In the genomic region with DNA sequence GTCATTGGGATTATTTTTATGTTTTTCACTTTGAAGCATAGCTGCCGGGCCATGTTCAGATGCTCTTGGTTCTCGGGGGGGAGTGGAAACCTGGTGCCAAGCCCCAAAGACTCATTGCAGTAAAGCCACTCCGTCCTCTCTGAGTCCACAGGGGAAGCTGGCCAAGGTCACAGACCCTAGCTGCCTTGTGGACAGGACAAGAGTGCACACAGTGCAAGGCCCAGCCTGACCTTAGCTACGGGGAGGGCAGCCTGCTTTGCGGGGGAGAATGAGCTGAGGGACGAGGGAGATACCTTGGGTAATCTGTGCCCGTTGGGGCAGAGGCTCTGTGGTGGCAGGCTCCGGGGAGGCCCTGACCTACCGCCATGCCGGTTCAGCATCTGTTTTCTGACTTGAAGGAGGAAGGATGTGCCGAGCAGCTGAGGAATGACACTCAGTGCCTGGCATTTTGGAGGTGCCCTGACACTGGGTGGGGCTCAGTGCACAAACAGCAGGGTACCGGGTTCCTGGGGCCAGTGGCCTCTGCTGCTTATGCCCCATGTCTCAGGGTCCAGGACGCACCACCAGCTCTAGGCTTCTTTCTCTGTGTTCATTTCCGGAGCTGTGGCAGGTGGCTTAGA, we compare ENCODE assay signal across 15 cellular contexts.
DNase-seq lines count a peak whose midpoint lies in the region; ATAC-seq and TF ChIP-seq lines count a peak whose summit lies in the region.
"Had no signal": no experiment of that assay in that cellular context is flagged by ENCODE, and none has a peak within 500 bp of the region (broad histone marks: within the 10 kb centered on the region; RNA-seq: fewer than 3 reads in every experiment).

No MANE protein-coding gene starts in this region.

- CTCF ChIA-PET in SK-N-SH (lab: Yijun Ruan, JAX): interaction anchor here (0.8 to 4.9 kb wide), 9 partner anchors 11 to 256 kb away, joined by 3 to 31 read pairs (median 4); no protein-coding TSS in a partner anchor

- no peak for ATAC-seq in SK-N-SH treated with all-trans-retinoic acid at 6 μM for 48 hours

- H3K27me3 ChIP-seq in SK-N-SH (ENCODE audit: insufficient read depth): no peaks in the 10 kb centered on the region
- H3K27me3 ChIP-seq in muscle layer of duodenum (ENCODE audit: low read depth, low read length): no peaks in the 10 kb centered on the region
- H3K27me3 ChIP-seq in tibial artery: no peaks in the 10 kb centered on the region
- H3K27me3 ChIP-seq: SJSA1 had no signal

- H3F3A ChIP-seq in SK-N-SH (replicated peaks; ENCODE audit: insufficient read depth): peaks cover 72% of the 10 kb centered on the region

- no peak overlapping the region for H3K4me3 ChIP-seq in SK-N-SH (ENCODE audit: low read depth in 2 of 2, low read length in 1 of 2)
- no peak overlapping the region for H3K4me3 ChIP-seq in coronary artery
- H3K4me3 ChIP-seq in muscle layer of duodenum (ENCODE audit: low read depth in 1 of 2, low read length in 2 of 2): no peak overlapping the region
- no peak overlapping the region for H3K4me3 ChIP-seq in tibial artery
- H3K4me3 ChIP-seq: SJSA1 had no signal

- WGBS in SK-N-SH (ENCODE audit: low lambda C conversion rate): 92% methylated on average over 13 of the region's 14 CpGs

- no peaks in the 10 kb centered on the region for H4K20me1 ChIP-seq in SK-N-SH (ENCODE audit: insufficient read depth)

- H3K9ac ChIP-seq in SK-N-SH: peak overlapping the region; percentile 73; the same call in 1 of the 2 replicates

- H3K9me3 ChIP-seq in SK-N-SH (no peaks in the 10 kb centered on the region), muscle layer of duodenum (ENCODE audit: control insufficient read depth in 1 of 2, low read length in 2 of 2) (no peaks in the 10 kb centered on the region), tibial artery (no peaks in the 10 kb centered on the region)
- H3K9me3 ChIP-seq: SJSA1 had no signal

- H2AFZ ChIP-seq in SK-N-SH (ENCODE audit: low read depth): no peak overlapping the region

- H3K27ac ChIP-seq in SK-N-SH (ENCODE audit: low read depth in 2 of 2, low read length in 1 of 2): peak overlapping the region; percentile 97 to 98
- H3K27ac ChIP-seq in coronary artery: peak overlapping the region; percentile 97
- peak overlapping the region; percentile 87 for H3K27ac ChIP-seq in muscle layer of duodenum (ENCODE audit: low read length)
- H3K27ac ChIP-seq in tibial artery: peak overlapping the region; percentile 94 to 95
- H3K27ac ChIP-seq: 22Rv1, HL-60 had no signal

- intact Hi-C loops in tibial artery (cut with DNase I; ENCODE audit: low total_unique reads): no loop called here

- peak overlapping the region; percentile 8; the same call in 1 of the 2 replicates for H3K4me2 ChIP-seq in SK-N-SH

- DNase-seq in SK-N-SH (no peak), coronary artery (ENCODE audit: low spot score) (no peak), tibial artery (no peak), OCI-M2 (lab: John Stamatoyannopoulos, UW; ENCODE audit: unreplicated experiment) (no peak), NCI-H1930 (lab: John Stamatoyannopoulos, UW) (no peak)
- no peak for DNase-seq in central memory CD4-positive, alpha-beta T cell
- DNase-seq: activated naive CD8-positive, alpha-beta T cell treated with anti-CD3 and anti-CD28 coated beads, Interleukin-2, amount 10 ng/mL, durations not matched to agents 7 days and 5 days; hypothalamus; NCI-H446 treated with DMSO at 0.1 percent for 48 hours; stimulated activated CD4-positive, alpha-beta T cell treated with anti-CD3 and anti-CD28 coated beads, Interleukin-12 subunit alpha, Interleukin-12 subunit beta, amount 100 ng/mL, for 4 hours had no signal

- H3K36me3 ChIP-seq in SK-N-SH (replicated peaks in 1 of 2; ENCODE audit: control insufficient read depth in 1 of 2, insufficient read depth in 2 of 2, low read length in 1 of 2) (peaks cover 0 to 9% of the 10 kb centered on the region in 2 experiments), muscle layer of duodenum (ENCODE audit: control insufficient read depth in 1 of 2, insufficient read depth in 2 of 2, low read length in 2 of 2) (peaks cover 3 to 5% of the 10 kb centered on the region in 2 donors), tibial artery (no peaks in the 10 kb centered on the region)

- no peak for TF ChIP-seq EP300 in SK-N-SH (IDR thresholded peaks at IDR 0.05; ENCODE audit: borderline replicate concordance in 1 of 2, low read depth in 1 of 2, low read length in 1 of 2)

- H3K79me2 ChIP-seq in SK-N-SH (ENCODE audit: insufficient read depth): peaks cover 15% of the 10 kb centered on the region; the same call in 1 of the 2 replicates

- TF ChIP-seq RAD21 in SK-N-SH (IDR thresholded peaks at IDR 0.05; ENCODE audit: low read length): no peak

- POLR2A ChIA-PET in SK-N-SH (lab: Yijun Ruan, JAX): interaction anchor here (1.6 to 3.1 kb wide), 2 partner anchors 11 to 18 kb away, joined by 7 to 14 read pairs; no protein-coding TSS in a partner anchor

- no peaks in the 10 kb centered on the region for H3K9me2 ChIP-seq in SK-N-SH

- H3K4me1 ChIP-seq in SK-N-SH (ENCODE audit: control insufficient read depth in 1 of 2, insufficient read depth in 2 of 2, low read depth in 1 of 2, low read length in 1 of 2) (peaks cover 81 to 95% of the 10 kb centered on the region in 2 experiments), muscle layer of duodenum (ENCODE audit: control insufficient read depth in 1 of 2, insufficient read depth in 2 of 2, low read length in 2 of 2) (peaks cover 53 to 74% of the 10 kb centered on the region in 2 donors), tibial artery (peaks cover 18 to 98% (median 88%) of the 10 kb centered on the region in 4 donors)

- no peak for TF ChIP-seq CTCF in SK-N-SH (IDR thresholded peaks at IDR 0.05)
- no peak for TF ChIP-seq CTCF in coronary artery (IDR thresholded peaks at IDR 0.05)
- no peak for TF ChIP-seq CTCF in tibial artery (IDR thresholded peaks at IDR 0.05)

TF ChIP-seq in SK-N-SH, 30 proteins besides CTCF, POLR2A, EP300 and RAD21:
- TF ChIP-seq TAF1 (IDR thresholded peaks at IDR 0.05; ENCODE audit: borderline replicate concordance, low read depth, low read length) (no peak), GATA2 (CRISPR knock-in tag; IDR thresholded peaks at IDR 0.05) (no peak)

TF ChIP-seq in SK-N-SH treated with all-trans-retinoic acid at 6 μM for 48 hours, 23 proteins besides CTCF, POLR2A, EP300 and RAD21:
- TF ChIP-seq GLIS3 (CRISPR knock-in tag; IDR thresholded peaks at IDR 0.05): no peak
- TF ChIP-seq, protein P1, sequence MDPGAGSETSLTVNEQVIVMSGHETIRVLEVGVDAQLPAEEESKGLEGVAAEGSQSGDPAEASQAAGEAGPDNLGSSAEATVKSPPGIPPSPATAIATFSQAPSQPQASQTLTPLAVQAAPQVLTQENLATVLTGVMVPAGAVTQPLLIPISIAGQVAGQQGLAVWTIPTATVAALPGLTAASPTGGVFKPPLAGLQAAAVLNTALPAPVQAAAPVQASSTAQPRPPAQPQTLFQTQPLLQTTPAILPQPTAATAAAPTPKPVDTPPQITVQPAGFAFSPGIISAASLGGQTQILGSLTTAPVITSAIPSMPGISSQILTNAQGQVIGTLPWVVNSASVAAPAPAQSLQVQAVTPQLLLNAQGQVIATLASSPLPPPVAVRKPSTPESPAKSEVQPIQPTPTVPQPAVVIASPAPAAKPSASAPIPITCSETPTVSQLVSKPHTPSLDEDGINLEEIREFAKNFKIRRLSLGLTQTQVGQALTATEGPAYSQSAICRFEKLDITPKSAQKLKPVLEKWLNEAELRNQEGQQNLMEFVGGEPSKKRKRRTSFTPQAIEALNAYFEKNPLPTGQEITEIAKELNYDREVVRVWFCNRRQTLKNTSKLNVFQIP (CRISPR knock-in tag; IDR thresholded peaks at IDR 0.05; ENCODE audit: borderline replicate concordance, low read depth): no peak
- no peak for TF ChIP-seq OSR1 (CRISPR knock-in tag; IDR thresholded peaks at IDR 0.05)
- TF ChIP-seq TCF4 (CRISPR knock-in tag; IDR thresholded peaks at IDR 0.05; ENCODE audit: borderline replicate concordance): no peak
- no peak for TF ChIP-seq ISL1 (CRISPR knock-in tag; IDR thresholded peaks at IDR 0.05)
- TF ChIP-seq, protein P2, sequence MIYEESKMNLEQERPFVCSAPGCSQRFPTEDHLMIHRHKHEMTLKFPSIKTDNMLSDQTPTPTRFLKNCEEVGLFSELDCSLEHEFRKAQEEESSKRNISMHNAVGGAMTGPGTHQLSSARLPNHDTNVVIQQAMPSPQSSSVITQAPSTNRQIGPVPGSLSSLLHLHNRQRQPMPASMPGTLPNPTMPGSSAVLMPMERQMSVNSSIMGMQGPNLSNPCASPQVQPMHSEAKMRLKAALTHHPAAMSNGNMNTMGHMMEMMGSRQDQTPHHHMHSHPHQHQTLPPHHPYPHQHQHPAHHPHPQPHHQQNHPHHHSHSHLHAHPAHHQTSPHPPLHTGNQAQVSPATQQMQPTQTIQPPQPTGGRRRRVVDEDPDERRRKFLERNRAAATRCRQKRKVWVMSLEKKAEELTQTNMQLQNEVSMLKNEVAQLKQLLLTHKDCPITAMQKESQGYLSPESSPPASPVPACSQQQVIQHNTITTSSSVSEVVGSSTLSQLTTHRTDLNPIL (CRISPR knock-in tag; IDR thresholded peaks at IDR 0.05; ENCODE audit: low read depth): no peak
- no peak for TF ChIP-seq BACH2 (CRISPR knock-in tag; IDR thresholded peaks at IDR 0.05; ENCODE audit: borderline replicate concordance)
- TF ChIP-seq, protein P3, sequence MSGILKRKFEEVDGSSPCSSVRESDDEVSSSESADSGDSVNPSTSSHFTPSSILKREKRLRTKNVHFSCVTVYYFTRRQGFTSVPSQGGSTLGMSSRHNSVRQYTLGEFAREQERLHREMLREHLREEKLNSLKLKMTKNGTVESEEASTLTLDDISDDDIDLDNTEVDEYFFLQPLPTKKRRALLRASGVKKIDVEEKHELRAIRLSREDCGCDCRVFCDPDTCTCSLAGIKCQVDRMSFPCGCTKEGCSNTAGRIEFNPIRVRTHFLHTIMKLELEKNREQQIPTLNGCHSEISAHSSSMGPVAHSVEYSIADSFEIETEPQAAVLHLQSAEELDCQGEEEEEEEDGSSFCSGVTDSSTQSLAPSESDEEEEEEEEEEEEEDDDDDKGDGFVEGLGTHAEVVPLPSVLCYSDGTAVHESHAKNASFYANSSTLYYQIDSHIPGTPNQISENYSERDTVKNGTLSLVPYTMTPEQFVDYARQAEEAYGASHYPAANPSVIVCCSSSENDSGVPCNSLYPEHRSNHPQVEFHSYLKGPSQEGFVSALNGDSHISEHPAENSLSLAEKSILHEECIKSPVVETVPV (CRISPR knock-in tag; IDR thresholded peaks at IDR 0.05): no peak
- TF ChIP-seq ZFP3 (CRISPR knock-in tag; IDR thresholded peaks at IDR 0.05): no peak
- no peak for TF ChIP-seq ZFP30 (CRISPR knock-in tag; IDR thresholded peaks at IDR 0.05)
- no peak for TF ChIP-seq ZNF8 (CRISPR knock-in tag; IDR thresholded peaks at IDR 0.05)
